Comparison of ENCODE assay signal across 18 cellular contexts in the genomic region with DNA sequence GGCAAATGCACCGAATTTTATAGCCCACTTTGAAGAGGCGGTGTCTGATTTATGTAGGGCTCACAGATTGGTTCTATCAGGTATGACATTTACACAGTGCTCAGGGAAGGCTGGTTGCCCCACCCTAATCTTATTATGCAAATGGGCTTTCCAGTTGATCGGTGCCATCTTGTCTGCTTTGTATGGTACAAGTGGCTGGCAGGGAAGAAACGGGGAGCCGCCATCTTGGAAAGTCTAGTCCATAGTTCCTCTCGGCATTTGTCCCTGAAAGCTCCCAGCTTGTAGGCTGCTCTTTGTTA.
"Had no signal": no experiment of that assay in that cellular context is flagged by ENCODE, and none has a peak within 500 bp of the region (broad histone marks: within the 10 kb centered on the region; RNA-seq: fewer than 3 reads in every experiment).

No MANE protein-coding gene starts in this region.

- H3K4me1 ChIP-seq: SJSA1 had no signal

- H3K4me3 ChIP-seq: MG63, SJSA1, SK-N-MC had no signal

- H3K27ac ChIP-seq: HL-60, SJSA1, SK-N-MC had no signal

- DNase-seq: Karpas-422, KBM-7, MG63, NCI-H1105, NCI-H1417, NCI-H1436 treated with DMSO at 0.1 percent for 48 hours, NCI-H187, NCI-H2029 treated with DMSO at 0.1 percent for 48 hours, NCI-H2107, NCI-H2227 treated with DMSO at 0.1 percent for 48 hours, NCI-H524, NCI-H69, Right ventricle myocardium superior, RPMI8226, SIG-M5 had no signal

- H3K36me3 ChIP-seq: MG63, SJSA1 had no signal

- H3K9me3 ChIP-seq: MG63, SJSA1 had no signal

- H3K27me3 ChIP-seq: MG63, SJSA1 had no signal
